In genomic region chr6:121615493-121615892, GRCh38 we compare ENCODE assay signal across 19 cellular contexts.
A peak's percentile ranks its signal among the peaks of the same experiment; 100 is the strongest.
DNase-seq lines count a peak whose midpoint lies in the region; ATAC-seq and TF ChIP-seq lines count a peak whose summit lies in the region.
"Had no signal": no experiment of that assay in that cellular context is flagged by ENCODE, and none has a peak within 500 bp of the region (broad histone marks: within the 10 kb centered on the region; RNA-seq: fewer than 3 reads in every experiment).

No MANE protein-coding gene starts in this region.

- H3K27ac ChIP-seq in mesendoderm (ENCODE audit: low read depth, low read length) (no peak overlapping the region), caudate nucleus (ENCODE audit: low read depth, low read length) (no peak overlapping the region)
- H3K27ac ChIP-seq: breast epithelium, vagina had no signal

- H4K5ac ChIP-seq in mesendoderm (ENCODE audit: low read length) = no peak overlapping the region

- POLR2A ChIA-PET in Caco-2 (lab: Charles Lee) = no interaction called here

- no peak overlapping the region for H3K18ac ChIP-seq in mesendoderm (ENCODE audit: low read length)

- no CpG with 5 or more reads among the region's 3 CpGs for WGBS in mesendoderm (ENCODE audit: extremely low coverage, insufficient coverage, low lambda C conversion rate)

- CTCF ChIA-PET in Caco-2 (lab: Charles Lee) = no interaction called here
- CTCF ChIA-PET in activated CD8-positive, alpha-beta memory T cell treated with anti-CD3 and anti-CD28 coated beads, Interleukin-2, amount 10 ng/mL, durations not matched to agents 7 days and 5 days (lab: Charles Lee) = no interaction called here

- no peak overlapping the region for H4K8ac ChIP-seq in mesendoderm (ENCODE audit: low read depth, low read length)

- intact Hi-C loops in Caco-2 (cut with micrococcal nuclease; ENCODE audit: unreplicated experiment) = loop anchor here (1.0 kb wide), 1 partner anchor 185 kb away; no protein-coding TSS in a partner anchor

- H3K27me3 ChIP-seq in Caco-2 (replicated peaks; ENCODE audit: control insufficient read depth, insufficient read depth, low read length) = no peaks in the 10 kb centered on the region; the same call in 1 of the 2 replicates
- no peaks in the 10 kb centered on the region for H3K27me3 ChIP-seq in mesendoderm (ENCODE audit: insufficient read depth, low read length, poor library complexity)
- H3K27me3 ChIP-seq: breast epithelium, vagina had no signal

- no peak overlapping the region for H3K27ac Mint-ChIP-seq in Caco-2 (ENCODE audit: unreplicated experiment)
- no peak overlapping the region for H3K27ac Mint-ChIP-seq in activated CD8-positive, alpha-beta memory T cell treated with anti-CD3 and anti-CD28 coated beads, Interleukin-2, amount 10 ng/mL, durations not matched to agents 7 days and 5 days
- H3K27ac Mint-ChIP-seq: activated B cell treated with CpG ODN at 0.5 μM for 24 hours, B cell had no signal

- H3K36me3 Mint-ChIP-seq in Caco-2 (ENCODE audit: insufficient read depth, unreplicated experiment) = no peaks in the 10 kb centered on the region
- H3K36me3 Mint-ChIP-seq in activated CD8-positive, alpha-beta memory T cell treated with anti-CD3 and anti-CD28 coated beads, Interleukin-2, amount 10 ng/mL, durations not matched to agents 7 days and 5 days = no peaks in the 10 kb centered on the region

- H3K4me1 ChIP-seq in Caco-2 (0 out of 2 replicates have a peak, but pooled peaks cover 3% of the 10 kb centered on the region), mesendoderm (ENCODE audit: control insufficient read depth, low read depth, low read length) (peaks cover 3% of the 10 kb centered on the region)
- H3K4me1 ChIP-seq: breast epithelium, vagina had no signal

- no peak overlapping the region for H2AK5ac ChIP-seq in mesendoderm (ENCODE audit: low read length)

- BruUV-seq in Caco-2 (replicated peaks; lab: Mats Ljungman, UMichigan) = no TSS peak

- ATAC-seq in HG02798 (IDR thresholded peaks at IDR 0.05; ENCODE audit: poor library complexity, unreplicated experiment) = no peak
- no peak for ATAC-seq in activated CD8-positive, alpha-beta memory T cell treated with anti-CD3 and anti-CD28 coated beads, Interleukin-2, amount 10 ng/mL, durations not matched to agents 7 days and 5 days
- ATAC-seq: GM12878 had no signal

- no peaks in the 10 kb centered on the region for H3K27me3 Mint-ChIP-seq in Caco-2 (ENCODE audit: insufficient read depth, unreplicated experiment)
- no peaks in the 10 kb centered on the region for H3K27me3 Mint-ChIP-seq in activated CD8-positive, alpha-beta memory T cell treated with anti-CD3 and anti-CD28 coated beads, Interleukin-2, amount 10 ng/mL, durations not matched to agents 7 days and 5 days
- H3K27me3 Mint-ChIP-seq: activated B cell treated with CpG ODN at 0.5 μM for 24 hours, B cell had no signal

- H3K9ac ChIP-seq in mesendoderm (ENCODE audit: low read length) = no peak overlapping the region

- DNase-seq in Caco-2 = peak in 1 of 2 experiments; percentile 12
- peak; percentile 12 for DNase-seq in HuH-7 (ENCODE audit: low spot score)
- DNase-seq in dermis blood vessel endothelial cell = peak; percentile 48
- DNase-seq in mesendoderm = peak; percentile 40
- no peak for DNase-seq in stimulated activated CD4-positive, alpha-beta T cell treated with anti-CD3 and anti-CD28 coated beads, Interleukin-15, amount 100 ng/mL, for 24 hours
- DNase-seq in activated CD8-positive, alpha-beta memory T cell treated with anti-CD3 and anti-CD28 coated beads, Interleukin-2, amount 10 ng/mL, durations not matched to agents 7 days and 5 days = no peak
- no peak for DNase-seq in caudate nucleus (lab: John Stamatoyannopoulos, UW)
- DNase-seq: activated B cell treated with CpG ODN at 0.5 μM for 24 hours; activated CD8-positive, alpha-beta memory T cell treated with anti-CD3 and anti-CD28 coated beads, Interleukin-2, amount 50 U/mL, for 4 hours; activated naive CD4-positive, alpha-beta T cell treated with Interleukin-2 at 50 U/mL for 16 hours; head of caudate nucleus; NCI-H1930; NCI-H526 treated with DMSO at 0.1 percent for 48 hours; posterior cingulate gyrus had no signal

- no peak overlapping the region for H3K56ac ChIP-seq in mesendoderm (ENCODE audit: low read length)

- H3K79me1 ChIP-seq in mesendoderm (ENCODE audit: low read length) = no peaks in the 10 kb centered on the region

- no peak overlapping the region for H2BK5ac ChIP-seq in mesendoderm (ENCODE audit: low read length)

- no peak overlapping the region for H3K4ac ChIP-seq in mesendoderm (ENCODE audit: low read depth, low read length)

- H3K36me3 ChIP-seq in Caco-2 (ENCODE audit: control insufficient read depth, insufficient read depth, low read length) (no peaks in the 10 kb centered on the region), mesendoderm (ENCODE audit: control insufficient read depth, insufficient read depth, low read length) (no peaks in the 10 kb centered on the region)
- H3K36me3 ChIP-seq: breast epithelium, vagina had no signal

- peak; percentile 29 to 37 for TF ChIP-seq CTCF in Caco-2 (IDR thresholded peaks at IDR 0.05; ENCODE audit: insufficient read depth in 1 of 2, low read depth in 1 of 2, low read length in 1 of 2, severe bottlenecking in 1 of 2, unreplicated experiment in 1 of 2)

- H2BK15ac ChIP-seq in mesendoderm (replicated peaks; ENCODE audit: low read depth) = no peak overlapping the region

- H3K23ac ChIP-seq in mesendoderm (ENCODE audit: low read length) = no peak overlapping the region

- H3K4me3 Mint-ChIP-seq in Caco-2 (ENCODE audit: unreplicated experiment) = no peak overlapping the region
- no peak overlapping the region for H3K4me3 Mint-ChIP-seq in activated CD8-positive, alpha-beta memory T cell treated with anti-CD3 and anti-CD28 coated beads, Interleukin-2, amount 10 ng/mL, durations not matched to agents 7 days and 5 days
- H3K4me3 Mint-ChIP-seq: activated B cell treated with CpG ODN at 0.5 μM for 24 hours, B cell had no signal

- H2BK120ac ChIP-seq in mesendoderm (ENCODE audit: low read depth, low read length) = no peak overlapping the region

- no peaks in the 10 kb centered on the region for H3K79me2 ChIP-seq in mesendoderm (ENCODE audit: control insufficient read depth, insufficient read depth, low read length)

- H3K9me3 ChIP-seq in Caco-2 = no peaks in the 10 kb centered on the region
- H3K9me3 ChIP-seq: breast epithelium, vagina had no signal

- H3K4me2 ChIP-seq in mesendoderm (ENCODE audit: low read length) = no peak overlapping the region

- peaks cover 8% of the 10 kb centered on the region for H3K9me3 Mint-ChIP-seq in Caco-2 (ENCODE audit: unreplicated experiment)
- no peaks in the 10 kb centered on the region for H3K9me3 Mint-ChIP-seq in activated CD8-positive, alpha-beta memory T cell treated with anti-CD3 and anti-CD28 coated beads, Interleukin-2, amount 10 ng/mL, durations not matched to agents 7 days and 5 days (ENCODE audit: low read depth)
- H3K9me3 Mint-ChIP-seq: activated B cell treated with CpG ODN at 0.5 μM for 24 hours had no signal

- no peak overlapping the region for H3K4me3 ChIP-seq in Caco-2 (ENCODE audit: low read depth, low read length)
- H3K4me3 ChIP-seq in mesendoderm (ENCODE audit: low read length) = no peak overlapping the region
- H3K4me3 ChIP-seq: breast epithelium, GM12878, vagina had no signal

- H3K4me1 Mint-ChIP-seq in Caco-2 (ENCODE audit: low read depth, unreplicated experiment) = no peaks in the 10 kb centered on the region
- no peaks in the 10 kb centered on the region for H3K4me1 Mint-ChIP-seq in activated CD8-positive, alpha-beta memory T cell treated with anti-CD3 and anti-CD28 coated beads, Interleukin-2, amount 10 ng/mL, durations not matched to agents 7 days and 5 days
- H3K4me1 Mint-ChIP-seq: activated B cell treated with CpG ODN at 0.5 μM for 24 hours, B cell had no signal

Comparison
In these comparisons a context has a peak if more than half of its experiments do, and no peak if none do; other contexts are left out.
1. DNase-seq: peak in HuH-7 (single experiment), dermis blood vessel endothelial cell (single experiment) and mesendoderm (single experiment); none in stimulated activated CD4-positive, alpha-beta T cell treated with anti-CD3 and anti-CD28 coated beads, Interleukin-15, amount 100 ng/mL, for 24 hours (single experiment), activated CD8-positive, alpha-beta memory T cell treated with anti-CD3 and anti-CD28 coated beads, Interleukin-2, amount 10 ng/mL, durations not matched to agents 7 days and 5 days (single experiment) and caudate nucleus (0 of 61).